ENCODE assay signal across 8 cellular contexts in the genomic region with DNA sequence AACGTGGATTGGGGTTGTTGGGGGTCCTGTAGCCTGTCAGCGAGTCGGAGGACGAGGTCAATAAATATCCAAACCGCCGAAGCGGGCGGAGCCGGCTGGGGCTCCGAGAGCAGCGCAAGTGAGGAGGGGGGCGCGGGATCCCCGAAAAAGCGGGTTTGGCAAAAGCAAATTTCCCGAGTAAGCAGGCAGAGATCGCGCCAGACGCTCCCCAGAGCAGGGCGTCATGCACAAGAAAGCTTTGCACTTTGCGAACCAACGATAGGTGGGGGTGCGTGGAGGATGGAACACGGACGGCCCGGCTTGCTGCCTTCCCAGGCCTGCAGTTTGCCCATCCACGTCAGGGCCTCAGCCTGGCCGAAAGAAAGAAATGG. TPM values are rescaled to one million over a fixed set of nuclear protein-coding genes. Genes with fewer than 3 reads are reported as not detected.
A peak's percentile ranks its signal among the peaks of the same experiment; 100 is the strongest.
DNase-seq lines count a peak whose midpoint lies in the region; ATAC-seq, FAIRE-seq and TF ChIP-seq lines count a peak whose summit lies in the region.

No MANE protein-coding gene starts in this region.

- intact Hi-C loops in GM12878 (cut with micrococcal nuclease; ENCODE audit: unreplicated experiment) (loop anchor here (2.0 to 5.0 kb wide), 4 partner anchors 23 to 78 kb away; a partner anchor contains a TSS), spleen (cut with DNase I; ENCODE audit: low total_unique reads) (no loop called here)

- no peak for TF ChIP-seq RAD21 in GM12878 (IDR thresholded peaks at IDR 0.05; ENCODE audit: insufficient read depth, low read depth, low read length)

- H3K4me1 ChIP-seq in OCI-LY3 (ENCODE audit: low read length) (peaks cover 4% of the 10 kb centered on the region; the same call in 1 of the 2 replicates), GM12878 (ENCODE audit: control insufficient read depth, insufficient read depth, low read length) (peaks cover 4% of the 10 kb centered on the region), spleen (peaks cover 3 to 68% (median 43%) of the 10 kb centered on the region in 6 donors)

- H3K79me2 ChIP-seq in OCI-LY3 (ENCODE audit: low read length) (no peaks in the 10 kb centered on the region), GM12878 (ENCODE audit: control insufficient read depth, insufficient read depth, low read length) (no peaks in the 10 kb centered on the region; the same call in 1 of the 2 replicates)

- peak overlapping the region; percentile 84 for H3K27ac Mint-ChIP-seq in activated CD8-positive, alpha-beta memory T cell treated with anti-CD3 and anti-CD28 coated beads, Interleukin-2, amount 10 ng/mL, durations not matched to agents 7 days and 5 days
- H3K27ac Mint-ChIP-seq in immature natural killer cell, result peak overlapping the region; percentile 86 to 92 (median 88)

- peak; percentile 78 for DNase-seq in activated CD8-positive, alpha-beta memory T cell treated with anti-CD3 and anti-CD28 coated beads, Interleukin-2, amount 10 ng/mL, durations not matched to agents 7 days and 5 days
- DNase-seq in activated CD8-positive, alpha-beta memory T cell treated with anti-CD3 and anti-CD28 coated beads for 24 hours, result no peak
- DNase-seq in GM12878 (ENCODE audit: low read depth, low spot score) (no peak), immature natural killer cell (peak; percentile 62 to 80 (median 76)), spleen (peak; percentile 89), omental fat pad (ENCODE audit: low spot score) (no peak)

- H3K27me3 ChIP-seq in OCI-LY3 (ENCODE audit: low read depth, low read length) (no peaks in the 10 kb centered on the region), GM12878 (replicated peaks in 1 of 2; ENCODE audit: control insufficient read depth in 2 of 2, insufficient read depth in 2 of 2, low read length in 1 of 2) (no peaks in the 10 kb centered on the region), spleen (replicated peaks in 1 of 7) (peaks cover 0 to 77% (median 11%) of the 10 kb centered on the region in 7 donors)

- H3K4me2 ChIP-seq in OCI-LY3 (ENCODE audit: low read length), result peak overlapping the region; percentile 85
- peak overlapping the region; percentile 98 for H3K4me2 ChIP-seq in GM12878 (ENCODE audit: control insufficient read depth, insufficient read depth)

- no peaks in the 10 kb centered on the region for H3K36me3 ChIP-seq in OCI-LY3 (replicated peaks; ENCODE audit: low read depth, low read length)
- no peaks in the 10 kb centered on the region for H3K36me3 ChIP-seq in GM12878 (ENCODE audit: control insufficient read depth in 2 of 2, insufficient read depth in 2 of 2, low read length in 1 of 2)
- H3K36me3 ChIP-seq in spleen, result peaks cover 0 to 14% (median 0%) of the 10 kb centered on the region in 6 donors

- H3K9me3 ChIP-seq in OCI-LY3 (ENCODE audit: insufficient read depth, low read length) (no peaks in the 10 kb centered on the region), GM12878 (replicated peaks; ENCODE audit: control insufficient read depth, insufficient read depth, low read length) (no peaks in the 10 kb centered on the region), spleen (no peaks in the 10 kb centered on the region)

- peaks cover 13% of the 10 kb centered on the region for H3K4me1 Mint-ChIP-seq in activated CD8-positive, alpha-beta memory T cell treated with anti-CD3 and anti-CD28 coated beads, Interleukin-2, amount 10 ng/mL, durations not matched to agents 7 days and 5 days
- H3K4me1 Mint-ChIP-seq in immature natural killer cell, result peaks cover 9 to 14% of the 10 kb centered on the region in 2 donors

- no peaks in the 10 kb centered on the region for H4K20me1 ChIP-seq in OCI-LY3 (ENCODE audit: insufficient read depth, low read length)
- H4K20me1 ChIP-seq in GM12878 (ENCODE audit: control insufficient read depth, insufficient read depth), result no peaks in the 10 kb centered on the region

- RAD21 ChIA-PET in GM12878 (lab: Charles Lee; ENCODE audit: unreplicated experiment), result interaction anchor here (0.5 to 3.6 kb wide), 26 partner anchors 9 to 1093 kb away, joined by 3 to 63 read pairs (median 7); a partner anchor contains a TSS

- H3K4me3 Mint-ChIP-seq in activated CD8-positive, alpha-beta memory T cell treated with anti-CD3 and anti-CD28 coated beads, Interleukin-2, amount 10 ng/mL, durations not matched to agents 7 days and 5 days, result peak overlapping the region; percentile 78
- peak overlapping the region; percentile 86 to 91 (median 88) for H3K4me3 Mint-ChIP-seq in immature natural killer cell

- no TSS peak for BruUV-seq in GM12878 (replicated peaks; lab: Mats Ljungman, UMichigan)

- peak overlapping the region; percentile 51 for H3K27ac ChIP-seq in OCI-LY3 (ENCODE audit: low read length)
- H3K27ac ChIP-seq in GM12878 (ENCODE audit: control insufficient read depth, insufficient read depth), result peak overlapping the region; percentile 67
- H3K27ac ChIP-seq in spleen, result peak overlapping the region; percentile 70 to 90 (median 88)

- peak overlapping the region; percentile 75 for H3K4me3 ChIP-seq in OCI-LY3 (ENCODE audit: low read length)
- H3K4me3 ChIP-seq in GM12878, result peak overlapping the region; percentile 78
- peak overlapping the region; percentile 49 to 86 (median 80) for H3K4me3 ChIP-seq in spleen

- in situ Hi-C loops in GM12878 (cut with MboI), result no loop called here

- no peaks in the 10 kb centered on the region for H3K36me3 Mint-ChIP-seq in activated CD8-positive, alpha-beta memory T cell treated with anti-CD3 and anti-CD28 coated beads, Interleukin-2, amount 10 ng/mL, durations not matched to agents 7 days and 5 days
- no peaks in the 10 kb centered on the region for H3K36me3 Mint-ChIP-seq in immature natural killer cell

- CTCF ChIA-PET in activated CD8-positive, alpha-beta memory T cell treated with anti-CD3 and anti-CD28 coated beads, Interleukin-2, amount 10 ng/mL, durations not matched to agents 7 days and 5 days (lab: Charles Lee), result interaction anchor here (0.7 to 7.9 kb wide), 41 partner anchors 9 to 577 kb away, joined by 3 to 338 read pairs (median 6); a partner anchor contains a TSS
- CTCF ChIA-PET in GM12878 (lab: Yijun Ruan, JAX), result interaction anchor here (0.6 to 4.5 kb wide), 32 partner anchors 10 to 330 kb away, joined by 3 to 110 read pairs (median 5); a partner anchor contains a TSS

- under 1% methylated on average over 28 of the region's 28 CpGs for WGBS in GM12878 (ENCODE audit: insufficient coverage, insufficient replicate concordance, low lambda C conversion rate, missing lambda C conversion rate)
- WGBS in spleen, 5 donors, result 0 to 1% (median 1%) methylated on average over 26 to 28 of the region's 28 CpGs

- H3K27me3 Mint-ChIP-seq in activated CD8-positive, alpha-beta memory T cell treated with anti-CD3 and anti-CD28 coated beads, Interleukin-2, amount 10 ng/mL, durations not matched to agents 7 days and 5 days, result peaks cover 13% of the 10 kb centered on the region
- H3K27me3 Mint-ChIP-seq in immature natural killer cell (ENCODE audit: low read depth in 3 of 3), result peaks cover 4 to 15% (median 12%) of the 10 kb centered on the region in 3 donors

- POLR2A ChIA-PET in GM12878 (lab: Charles Lee), result interaction anchor here (0.5 to 3.3 kb wide), 23 partner anchors 9 to 946 kb away, joined by 3 to 28 read pairs (median 5); a partner anchor contains a TSS

- no peak for TF ChIP-seq EP300 in GM12878 (IDR thresholded peaks at IDR 0.05; ENCODE audit: borderline replicate concordance in 1 of 2, control insufficient read depth in 1 of 2, low read depth in 2 of 2, low read length in 2 of 2)

- no peaks in the 10 kb centered on the region for H3K9me3 Mint-ChIP-seq in activated CD8-positive, alpha-beta memory T cell treated with anti-CD3 and anti-CD28 coated beads, Interleukin-2, amount 10 ng/mL, durations not matched to agents 7 days and 5 days (ENCODE audit: low read depth)
- H3K9me3 Mint-ChIP-seq in immature natural killer cell, result no peaks in the 10 kb centered on the region

- H2AFZ ChIP-seq in OCI-LY3 (ENCODE audit: low read depth, low read length), result no peak overlapping the region
- H2AFZ ChIP-seq in GM12878 (ENCODE audit: control insufficient read depth, low read depth, low read length), result peak overlapping the region; percentile 58

- no peak for TF ChIP-seq CTCF in OCI-LY3 (IDR thresholded peaks at IDR 0.05; ENCODE audit: low read depth, low read length)
- no peak for TF ChIP-seq CTCF in GM12878 (IDR thresholded peaks at IDR 0.05 in 2 of 3, conservative IDR thresholded peaks at IDR 0.05 in 1 of 3; ENCODE audit: control insufficient read depth in 2 of 3, extremely low read depth in 1 of 3, insufficient read depth in 1 of 3, low read depth in 3 of 3, low read length in 3 of 3)
- TF ChIP-seq CTCF in spleen (IDR thresholded peaks at IDR 0.05 in 8 of 11, conservative IDR thresholded peaks at IDR 0.05 in 3 of 11), result no peak
- no peak for TF ChIP-seq CTCF in omental fat pad (IDR thresholded peaks at IDR 0.05)

- SMC1A ChIA-PET in GM12878 (lab: Charles Lee; ENCODE audit: uncharacterized antibody, unreplicated experiment), result interaction anchor here (0.6 to 3.2 kb wide), 14 partner anchors 21 to 346 kb away, joined by 3 to 24 read pairs (median 4); a partner anchor contains a TSS

- no peak for FAIRE-seq in GM12878 (lab: Jason Lieb, UNC)

- ATAC-seq in activated CD8-positive, alpha-beta memory T cell treated with anti-CD3 and anti-CD28 coated beads, Interleukin-2, amount 10 ng/mL, durations not matched to agents 7 days and 5 days, result peak; percentile 34
- peak; percentile 25 for ATAC-seq in GM12878
- ATAC-seq in HG02870 (IDR thresholded peaks at IDR 0.05; ENCODE audit: unreplicated experiment), result no peak
- no peak for ATAC-seq in omental fat pad (ENCODE audit: low FRiP score)

- TF ChIP-seq POLR2A in GM12878 (IDR thresholded peaks at IDR 0.05; ENCODE audit: low read depth, low read length) (no peak; the same call in 1 of the 2 replicates), spleen (IDR thresholded peaks at IDR 0.05) (no peak)

- H3K9ac ChIP-seq in OCI-LY3 (ENCODE audit: low read length), result peak overlapping the region; percentile 48
- H3K9ac ChIP-seq in GM12878 (ENCODE audit: control insufficient read depth, insufficient read depth, low read length), result peak overlapping the region; percentile 61; the same call in 1 of the 2 replicates

RNA-seq across cellular contexts. Expression of a gene that starts 0.8 kb away (rescaled TPM):
- 1 to 10 TPM; 1.5 to 2.8 TPM for total RNA-seq in activated CD8-positive, alpha-beta memory T cell treated with anti-CD3 and anti-CD28 coated beads, Interleukin-2, amount 10 ng/mL, durations not matched to agents 7 days and 5 days
- 5.6 and 6.7 TPM in 2 replicates for total RNA-seq in GM12878 (2013; cell fraction: nucleolus; rRNA removed)
- total RNA-seq in GM12878 (2014; rRNA removed) (3.9 and 5.8 TPM in 2 replicates), GM12878 (2014; rRNA removed; fragmentation: Illumina TruSeq; extraction: Trizol) (2.7 TPM in 2 replicates), GM12878 (2021) (10.1 and 10.5 TPM in 2 replicates), spleen (10 to 100 TPM in 2 of 7 donors, 1 to 10 TPM in 5; 6.5 to 13.2 (median 8.5) TPM), omental fat pad (10 to 100 TPM in 1 of 4 donors, 1 to 10 TPM in 3; 4.3 to 13.4 (median 7.8) TPM)
- 0.39 TPM for polyA plus RNA-seq in GM12878 (2011; ENCODE audit: low read depth)
- polyA plus RNA-seq in GM12878 (2011; rRNA removed) (0.66 and 2.3 TPM in 2 replicates), GM12878 (2014; fragmentation: Illumina TruSeq; extraction: Trizol) (1.2 and 3.3 TPM in 2 replicates), GM12878 (2014; fragmentation: Nextera tagmentation; extraction: Ambion mirVana) (not detected), GM12878 (2014; rRNA removed) (8.1 and 9.8 TPM in 2 replicates), GM12878 (2016; fragmentation: Nextera tagmentation; extraction: Ambion mirVana) (1 to 10 TPM; 1.9 to 2.3 TPM), immature natural killer cell (under 1 TPM in 2 of 3 donors, not detected in 1; 0.10 to 0.35 TPM), spleen (1 to 10 TPM; 4.4 to 8.9 (median 5.2) TPM)
- 3.5 and 5.5 TPM in 2 replicates for polyA plus RNA-seq in GM12878 (2011; cell fraction: cytosol; rRNA removed)
- polyA plus RNA-seq in GM12878 (2011; cell fraction: nucleus; rRNA removed), result 25.1 and 25.5 TPM in 2 replicates
- 4.4 and 4.8 TPM in 2 replicates for polyA plus RNA-seq in GM12878 (2012)
- polyA minus RNA-seq in GM12878 (2011; rRNA and poly(A)+ RNA removed), result 1.0 and 2.6 TPM in 2 replicates
- polyA minus RNA-seq in GM12878 (2011; cell fraction: cytosol; rRNA and poly(A)+ RNA removed), result 1.5 and 2.9 TPM in 2 replicates
- 4.0 and 7.3 TPM in 2 replicates for polyA minus RNA-seq in GM12878 (2011; cell fraction: nucleus; rRNA and poly(A)+ RNA removed)

RNA-seq across cellular contexts. Expression of a gene that starts 12.5 kb away (rescaled TPM):
- 10 to 100 TPM; 26.7 to 31.0 TPM for total RNA-seq in activated CD8-positive, alpha-beta memory T cell treated with anti-CD3 and anti-CD28 coated beads, Interleukin-2, amount 10 ng/mL, durations not matched to agents 7 days and 5 days
- total RNA-seq in GM12878 (2013; cell fraction: nucleolus; rRNA removed), result 24.3 and 27.6 TPM in 2 replicates
- total RNA-seq in GM12878 (2014; rRNA removed) (5.7 and 6.6 TPM in 2 replicates), GM12878 (2014; rRNA removed; fragmentation: Illumina TruSeq; extraction: Trizol) (4.9 and 5.1 TPM in 2 replicates), GM12878 (2021) (26.7 and 33.6 TPM in 2 replicates), spleen (10 to 100 TPM; 22.2 to 54.6 (median 32.7) TPM), omental fat pad (10 to 100 TPM in 3 of 4 donors, 1 to 10 TPM in 1; 9.4 to 30.1 (median 23.2) TPM)
- 18.1 TPM for polyA plus RNA-seq in GM12878 (2011; ENCODE audit: low read depth)
- polyA plus RNA-seq in GM12878 (2011; rRNA removed) (3.9 and 5.4 TPM in 2 replicates), GM12878 (2014; fragmentation: Illumina TruSeq; extraction: Trizol) (4.0 and 7.6 TPM in 2 replicates), GM12878 (2014; fragmentation: Nextera tagmentation; extraction: Ambion mirVana) (under 1 TPM; 0.60 to 0.84 TPM), GM12878 (2014; rRNA removed) (27.8 and 35.4 TPM in 2 replicates), GM12878 (2016; fragmentation: Nextera tagmentation; extraction: Ambion mirVana) (1 to 10 TPM; 3.2 to 3.5 TPM), immature natural killer cell (1 to 10 TPM in 2 of 3 donors, under 1 TPM in 1; 0.34 to 2.7 (median 1.2) TPM), spleen (100 to 1,000 TPM in 1 of 3 donors, 10 to 100 TPM in 2; 17.9 to 147 (median 38.1) TPM)
- 5.1 and 8.4 TPM in 2 replicates for polyA plus RNA-seq in GM12878 (2011; cell fraction: cytosol; rRNA removed)
- 102 and 132 TPM in 2 replicates for polyA plus RNA-seq in GM12878 (2011; cell fraction: nucleus; rRNA removed)
- polyA plus RNA-seq in GM12878 (2012), result 21.5 and 29.6 TPM in 2 replicates
- polyA minus RNA-seq in GM12878 (2011; rRNA and poly(A)+ RNA removed), result 4.6 and 15.0 TPM in 2 replicates
- 3.2 and 4.1 TPM in 2 replicates for polyA minus RNA-seq in GM12878 (2011; cell fraction: cytosol; rRNA and poly(A)+ RNA removed)
- polyA minus RNA-seq in GM12878 (2011; cell fraction: nucleus; rRNA and poly(A)+ RNA removed), result 8.1 and 21.7 TPM in 2 replicates

RNA-seq across cellular contexts. Expression of a gene that starts 22.8 kb away (rescaled TPM):
- 10 to 100 TPM; 47.0 to 47.9 TPM for total RNA-seq in activated CD8-positive, alpha-beta memory T cell treated with anti-CD3 and anti-CD28 coated beads, Interleukin-2, amount 10 ng/mL, durations not matched to agents 7 days and 5 days
- 87.3 and 99.9 TPM in 2 replicates for total RNA-seq in GM12878 (2013; cell fraction: nucleolus; rRNA removed)
- total RNA-seq in GM12878 (2014; rRNA removed) (28.7 and 31.2 TPM in 2 replicates), GM12878 (2014; rRNA removed; fragmentation: Illumina TruSeq; extraction: Trizol) (15.7 and 17.8 TPM in 2 replicates), GM12878 (2021) (51.3 and 56.0 TPM in 2 replicates), spleen (10 to 100 TPM; 35.1 to 57.0 (median 48.4) TPM), omental fat pad (10 to 100 TPM; 26.2 to 42.5 (median 35.9) TPM)
- 7.9 TPM for polyA plus RNA-seq in GM12878 (2011; ENCODE audit: low read depth)
- polyA plus RNA-seq in GM12878 (2011; rRNA removed) (8.2 and 13.2 TPM in 2 replicates), GM12878 (2014; fragmentation: Illumina TruSeq; extraction: Trizol) (5.3 and 10.1 TPM in 2 replicates), GM12878 (2014; fragmentation: Nextera tagmentation; extraction: Ambion mirVana) (1 to 10 TPM; 3.5 to 3.8 TPM), GM12878 (2014; rRNA removed) (31.7 and 38.9 TPM in 2 replicates), GM12878 (2016; fragmentation: Nextera tagmentation; extraction: Ambion mirVana) (1 to 10 TPM; 5.2 to 7.6 TPM), immature natural killer cell (10 to 100 TPM; 20.2 to 43.9 (median 20.7) TPM), spleen (10 to 100 TPM in 1 of 3 donors, 1 to 10 TPM in 2; 6.4 to 36.1 (median 6.7) TPM)
- 16.4 and 22.2 TPM in 2 replicates for polyA plus RNA-seq in GM12878 (2011; cell fraction: cytosol; rRNA removed)
- polyA plus RNA-seq in GM12878 (2011; cell fraction: nucleus; rRNA removed), result 55.0 and 67.0 TPM in 2 replicates
- polyA plus RNA-seq in GM12878 (2012), result 17.8 and 24.1 TPM in 2 replicates
- 21.9 and 39.8 TPM in 2 replicates for polyA minus RNA-seq in GM12878 (2011; rRNA and poly(A)+ RNA removed)
- 10.2 and 18.1 TPM in 2 replicates for polyA minus RNA-seq in GM12878 (2011; cell fraction: cytosol; rRNA and poly(A)+ RNA removed)
- 32.9 and 77.0 TPM in 2 replicates for polyA minus RNA-seq in GM12878 (2011; cell fraction: nucleus; rRNA and poly(A)+ RNA removed)

RNA-seq across cellular contexts. Expression of a gene that starts 36.6 kb away (rescaled TPM):
- total RNA-seq in activated CD8-positive, alpha-beta memory T cell treated with anti-CD3 and anti-CD28 coated beads, Interleukin-2, amount 10 ng/mL, durations not matched to agents 7 days and 5 days, result not detected
- total RNA-seq in GM12878 (2013; cell fraction: nucleolus; rRNA removed), result not detected in 2 replicates
- total RNA-seq in GM12878 (2014; rRNA removed), result 0.11 and 0.17 TPM in 2 replicates
- not detected in 2 replicates for total RNA-seq in GM12878 (2014; rRNA removed; fragmentation: Illumina TruSeq; extraction: Trizol)
- total RNA-seq in GM12878 (2021), result not detected in 2 replicates
- polyA plus RNA-seq in GM12878 (2011; ENCODE audit: low read depth), result not detected
- 0.04 and 0.11 TPM in 2 replicates for polyA plus RNA-seq in GM12878 (2011; rRNA removed)
- 0.15 and 0.17 TPM in 2 replicates for polyA plus RNA-seq in GM12878 (2011; cell fraction: cytosol; rRNA removed)
- 0.15 and 0.16 TPM in 2 replicates for polyA plus RNA-seq in GM12878 (2011; cell fraction: nucleus; rRNA removed)
- polyA plus RNA-seq in GM12878 (2012), result 0.07 and 0.08 TPM in 2 replicates
- 0.06 TPM in 1 of 2 replicates, not detected in the other for polyA plus RNA-seq in GM12878 (2014; fragmentation: Illumina TruSeq; extraction: Trizol)
- not detected for polyA plus RNA-seq in GM12878 (2014; fragmentation: Nextera tagmentation; extraction: Ambion mirVana)
- 0.04 and 0.05 TPM in 2 replicates for polyA plus RNA-seq in GM12878 (2014; rRNA removed)
- polyA plus RNA-seq in GM12878 (2016; fragmentation: Nextera tagmentation; extraction: Ambion mirVana), result under 1 TPM; 0.19 to 0.66 TPM
- 0.10 and 0.15 TPM in 2 replicates for polyA minus RNA-seq in GM12878 (2011; rRNA and poly(A)+ RNA removed)
- polyA minus RNA-seq in GM12878 (2011; cell fraction: cytosol; rRNA and poly(A)+ RNA removed), result not detected in 2 replicates
- not detected in 2 replicates for polyA minus RNA-seq in GM12878 (2011; cell fraction: nucleus; rRNA and poly(A)+ RNA removed)
- not detected for polyA plus RNA-seq in immature natural killer cell
- total RNA-seq in spleen, result not detected
- polyA plus RNA-seq in spleen, result under 1 TPM in 1 of 3 donors, not detected in 2; 0.02 TPM
- not detected for total RNA-seq in omental fat pad

RNA-seq across cellular contexts. Expression of a gene that starts 39.1 kb away (rescaled TPM):
- total RNA-seq in activated CD8-positive, alpha-beta memory T cell treated with anti-CD3 and anti-CD28 coated beads, Interleukin-2, amount 10 ng/mL, durations not matched to agents 7 days and 5 days, result 10 to 100 TPM; 33.0 to 37.1 TPM
- 42.3 and 45.5 TPM in 2 replicates for total RNA-seq in GM12878 (2013; cell fraction: nucleolus; rRNA removed)
- total RNA-seq in GM12878 (2014; rRNA removed) (23.6 and 26.4 TPM in 2 replicates), GM12878 (2014; rRNA removed; fragmentation: Illumina TruSeq; extraction: Trizol) (8.3 and 11.0 TPM in 2 replicates), GM12878 (2021) (50.4 and 61.5 TPM in 2 replicates), spleen (10 to 100 TPM; 12.8 to 28.1 (median 23.6) TPM), omental fat pad (1 to 10 TPM; 5.8 to 7.6 (median 6.7) TPM)
- 8.0 TPM for polyA plus RNA-seq in GM12878 (2011; ENCODE audit: low read depth)
- polyA plus RNA-seq in GM12878 (2011; rRNA removed) (4.3 and 5.9 TPM in 2 replicates), GM12878 (2014; fragmentation: Illumina TruSeq; extraction: Trizol) (11.3 and 17.2 TPM in 2 replicates), GM12878 (2014; fragmentation: Nextera tagmentation; extraction: Ambion mirVana) (1 to 10 TPM; 2.5 to 7.1 TPM), GM12878 (2014; rRNA removed) (25.3 and 31.3 TPM in 2 replicates), GM12878 (2016; fragmentation: Nextera tagmentation; extraction: Ambion mirVana) (10 to 100 TPM; 16.1 to 28.8 TPM), immature natural killer cell (10 to 100 TPM in 1 of 3 donors, 1 to 10 TPM in 2; 5.9 to 15.6 (median 7.5) TPM), spleen (10 to 100 TPM in 2 of 3 donors, 1 to 10 TPM in 1; 8.8 to 14.4 (median 10.4) TPM)
- 10.1 and 12.8 TPM in 2 replicates for polyA plus RNA-seq in GM12878 (2011; cell fraction: cytosol; rRNA removed)
- polyA plus RNA-seq in GM12878 (2011; cell fraction: nucleus; rRNA removed), result 23.3 and 70.0 TPM in 2 replicates
- 20.2 and 20.5 TPM in 2 replicates for polyA plus RNA-seq in GM12878 (2012)
- polyA minus RNA-seq in GM12878 (2011; rRNA and poly(A)+ RNA removed), result 6.6 and 15.0 TPM in 2 replicates
- 9.8 and 11.3 TPM in 2 replicates for polyA minus RNA-seq in GM12878 (2011; cell fraction: cytosol; rRNA and poly(A)+ RNA removed)
- 5.2 and 19.3 TPM in 2 replicates for polyA minus RNA-seq in GM12878 (2011; cell fraction: nucleus; rRNA and poly(A)+ RNA removed)

Comparison
In these comparisons a context has a peak if more than half of its experiments do, and no peak if none do; other contexts are left out.
1. DNase-seq: peak in activated CD8-positive, alpha-beta memory T cell treated with anti-CD3 and anti-CD28 coated beads, Interleukin-2, amount 10 ng/mL, durations not matched to agents 7 days and 5 days (single experiment), immature natural killer cell (3 of 3) and spleen (single experiment); none in activated CD8-positive, alpha-beta memory T cell treated with anti-CD3 and anti-CD28 coated beads for 24 hours (single experiment), GM12878 (single experiment) and omental fat pad (single experiment).
2. ATAC-seq: peak in activated CD8-positive, alpha-beta memory T cell treated with anti-CD3 and anti-CD28 coated beads, Interleukin-2, amount 10 ng/mL, durations not matched to agents 7 days and 5 days (single experiment) and GM12878 (single experiment); none in HG02870 (single experiment) and omental fat pad (single experiment).
3. Peak in every context shown above with its lines, with median percentiles within 50 percentile points of each other: H3K27ac ChIP-seq and H3K4me3 ChIP-seq.